ENCODE assay signal across 23 cellular contexts in genomic region chr1:155316922-155317321, GRCh38. TPM values are rescaled to one million over a fixed set of nuclear protein-coding genes. Genes with fewer than 3 reads are reported as not detected.
DNase-seq lines count a peak whose midpoint lies in the region; ATAC-seq, FAIRE-seq and TF ChIP-seq lines count a peak whose summit lies in the region.
"Had no signal": no experiment of that assay in that cellular context is flagged by ENCODE, and none has a peak within 500 bp of the region (broad histone marks: within the 10 kb centered on the region; RNA-seq: fewer than 3 reads in every experiment).

No MANE protein-coding gene starts in this region.

- no peak for TF ChIP-seq CTCF in endothelial cell (IDR thresholded peaks at IDR 0.05; ENCODE audit: unreplicated experiment)
- TF ChIP-seq CTCF in nephron progenitor cell (IDR thresholded peaks at IDR 0.05) = no peak
- TF ChIP-seq CTCF in GM20000 (IDR thresholded peaks at IDR 0.05; ENCODE audit: extremely low read depth, missing control alignments) = no peak

- no peak for FAIRE-seq in GM12891 (lab: Jason Lieb, UNC)
- FAIRE-seq: A204.1, GM12892, GM18507, H1 had no signal

- ATAC-seq in HG03095 (IDR thresholded peaks at IDR 0.05; ENCODE audit: unreplicated experiment) = no peak

- no peak for DNase-seq in activated T-cell treated with anti-CD3 and anti-CD28 coated beads, Interleukin-2, amount 50 U/mL, for 24 hours
- DNase-seq in activated T-cell treated with anti-CD3 and anti-CD28 coated beads for 4 hours = no peak
- DNase-seq in endothelial cell (ENCODE audit: low spot score) = no peak
- no peak for DNase-seq in nephron progenitor cell
- DNase-seq in GM12891 (ENCODE audit: insufficient read length, low spot score) = no peak
- no peak for DNase-seq in GM20000 (ENCODE audit: low spot score)
- DNase-seq in activated effector memory CD4-positive, alpha-beta T cell treated with Interleukin-2 at 50 U/mL for 16 hours = no peak
- DNase-seq: Caco-2; CD4-positive, alpha-beta T cell; EL; NCI-H1092 treated with DMSO at 0.1 percent for 48 hours; NCI-H146; NCI-H2081; NK-92 treated with Interleukin-12 subunit alpha and Interleukin-12 subunit beta, amount 100 ng/mL, for 24 hours; OCI-M1; RPMI8226; SHP77 treated with DMSO at 0.1 percent for 48 hours had no signal

- peaks cover 36% of the 10 kb centered on the region for H3K4me1 Mint-ChIP-seq in activated T-cell treated with anti-CD3 and anti-CD28 coated beads, Interleukin-2, amount 50 U/mL, for 24 hours (ENCODE audit: low read depth)
- H3K4me1 Mint-ChIP-seq in endothelial cell (ENCODE audit: unreplicated experiment) = peaks cover 50% of the 10 kb centered on the region
- H3K4me1 Mint-ChIP-seq in nephron progenitor cell = peaks cover 37% of the 10 kb centered on the region

- peak overlapping the region; percentile 22 for H3K27ac Mint-ChIP-seq in activated T-cell treated with anti-CD3 and anti-CD28 coated beads, Interleukin-2, amount 50 U/mL, for 24 hours
- no peak overlapping the region for H3K27ac Mint-ChIP-seq in endothelial cell (ENCODE audit: unreplicated experiment)
- H3K27ac Mint-ChIP-seq in nephron progenitor cell = peak overlapping the region; percentile 66
- H3K27ac Mint-ChIP-seq: CD4-positive, alpha-beta T cell had no signal

- H3K36me3 Mint-ChIP-seq in activated T-cell treated with anti-CD3 and anti-CD28 coated beads, Interleukin-2, amount 50 U/mL, for 24 hours (ENCODE audit: low read depth) = peaks cover 91% of the 10 kb centered on the region
- peaks cover 40% of the 10 kb centered on the region for H3K36me3 Mint-ChIP-seq in endothelial cell (ENCODE audit: low read depth, unreplicated experiment)
- H3K36me3 Mint-ChIP-seq in nephron progenitor cell (ENCODE audit: low read depth) = peaks cover 38% of the 10 kb centered on the region

- H3K9me3 Mint-ChIP-seq in activated T-cell treated with anti-CD3 and anti-CD28 coated beads, Interleukin-2, amount 50 U/mL, for 24 hours = no peaks in the 10 kb centered on the region
- no peaks in the 10 kb centered on the region for H3K9me3 Mint-ChIP-seq in endothelial cell (ENCODE audit: unreplicated experiment)
- no peaks in the 10 kb centered on the region for H3K9me3 Mint-ChIP-seq in nephron progenitor cell
- H3K9me3 Mint-ChIP-seq: CD4-positive, alpha-beta T cell had no signal

- no peak overlapping the region for H3K4me3 Mint-ChIP-seq in activated T-cell treated with anti-CD3 and anti-CD28 coated beads, Interleukin-2, amount 50 U/mL, for 24 hours
- H3K4me3 Mint-ChIP-seq in endothelial cell (ENCODE audit: unreplicated experiment) = peak overlapping the region; percentile 44
- no peak overlapping the region for H3K4me3 Mint-ChIP-seq in nephron progenitor cell
- H3K4me3 Mint-ChIP-seq: CD4-positive, alpha-beta T cell had no signal

- no peaks in the 10 kb centered on the region for H3K27me3 Mint-ChIP-seq in activated T-cell treated with anti-CD3 and anti-CD28 coated beads, Interleukin-2, amount 50 U/mL, for 24 hours
- peaks cover 6% of the 10 kb centered on the region for H3K27me3 Mint-ChIP-seq in endothelial cell (ENCODE audit: unreplicated experiment)
- peaks cover 8% of the 10 kb centered on the region for H3K27me3 Mint-ChIP-seq in nephron progenitor cell (ENCODE audit: low read depth, poor library complexity)
- H3K27me3 Mint-ChIP-seq: CD4-positive, alpha-beta T cell had no signal

- no peak for TF ChIP-seq POLR2A in GM12891 (IDR thresholded peaks at IDR 0.05; ENCODE audit: low read depth, low read length)

TF ChIP-seq in GM12891, 5 proteins besides CTCF, POLR2A, EP300 and RAD21:
- TF ChIP-seq POLR2AphosphoS5 (IDR thresholded peaks at IDR 0.05; ENCODE audit: low read depth, low read length) (no peak), TAF1 (IDR thresholded peaks at IDR 0.05; ENCODE audit: low read depth, low read length) (no peak), SPI1 (IDR thresholded peaks at IDR 0.05; ENCODE audit: low read depth, low read length) (no peak), PAX5 (IDR thresholded peaks at IDR 0.05; ENCODE audit: insufficient read depth, low read length, severe bottlenecking) (no peak), POU2F2 (IDR thresholded peaks at IDR 0.05; ENCODE audit: low read depth, low read length) (no peak)

RNA-seq across cellular contexts. Expression of gene RUSC1, which starts 3.8 kb away (rescaled TPM):
- total RNA-seq in endothelial cell (ENCODE audit: unreplicated experiment) = 67.1 TPM
- 8.1 TPM for polyA plus RNA-seq in GM12891 (2012; ENCODE audit: low read depth, missing spikeins)

RNA-seq across cellular contexts. Expression of gene FDPS, which starts 8.3 kb away (rescaled TPM):
- 540 TPM for total RNA-seq in endothelial cell (ENCODE audit: unreplicated experiment)
- polyA plus RNA-seq in GM12891 (2012; ENCODE audit: low read depth, missing spikeins) = 359 TPM

RNA-seq across cellular contexts. Expression of gene PKLR, which starts 15.7 kb away (rescaled TPM):
- total RNA-seq in endothelial cell (ENCODE audit: unreplicated experiment) = not detected
- 0.05 TPM for polyA plus RNA-seq in GM12891 (2012; ENCODE audit: low read depth, missing spikeins)
- total RNA-seq: Caco-2; CD4-positive, alpha-beta T cell; NCI-H460 had no signal

RNA-seq across cellular contexts. Expression of gene HCN3, which starts 39.7 kb away (rescaled TPM):
- total RNA-seq in endothelial cell (ENCODE audit: unreplicated experiment) = 7.3 TPM
- 1.6 TPM for polyA plus RNA-seq in GM12891 (2012; ENCODE audit: low read depth, missing spikeins)

RNA-seq across cellular contexts. Expression of gene CLK2, which starts 43.6 kb away (rescaled TPM):
- 62.8 TPM for total RNA-seq in endothelial cell (ENCODE audit: unreplicated experiment)
- polyA plus RNA-seq in GM12891 (2012; ENCODE audit: low read depth, missing spikeins) = 35.8 TPM
